Comparison of ENCODE assay signal across 18 cellular contexts in genomic region chr20:50886184-50886790, GRCh38. TPM values are rescaled to one million over a fixed set of nuclear protein-coding genes. Genes with fewer than 3 reads are reported as not detected.
DNase-seq lines count a peak whose midpoint lies in the region; ATAC-seq and TF ChIP-seq lines count a peak whose summit lies in the region.
"Had no signal": no experiment of that assay in that cellular context is flagged by ENCODE, and none has a peak within 500 bp of the region (broad histone marks: within the 10 kb centered on the region; RNA-seq: fewer than 3 reads in every experiment).

No MANE protein-coding gene starts in this region.

- H3K36me3 ChIP-seq in left ventricle myocardium inferior, result peaks cover 22% of the 10 kb centered on the region
- H3K36me3 ChIP-seq in hepatocyte (replicated peaks; ENCODE audit: insufficient read depth, low read depth), result no peaks in the 10 kb centered on the region
- H3K36me3 ChIP-seq: prostate gland had no signal

- H3K4me3 ChIP-seq in left ventricle myocardium inferior, result no peak overlapping the region
- H3K4me3 ChIP-seq in NB4 (ENCODE audit: low read depth, low read length), result no peak overlapping the region
- H3K4me3 ChIP-seq in hepatocyte, result no peak overlapping the region
- H3K4me3 ChIP-seq: GM23248, prostate gland, suprapubic skin had no signal

- H3K4me1 ChIP-seq in left ventricle myocardium inferior (peaks cover 12% of the 10 kb centered on the region), hepatocyte (ENCODE audit: insufficient read depth) (no peaks in the 10 kb centered on the region)
- H3K4me1 ChIP-seq: prostate gland, suprapubic skin had no signal

- H3K4me2 ChIP-seq in hepatocyte, result no peak overlapping the region

- peaks cover 5% of the 10 kb centered on the region for H3K4me1 Mint-ChIP-seq in stimulated activated naive CD8-positive, alpha-beta T cell treated with anti-CD3 and anti-CD28 coated beads, Interleukin-15, amount 100 ng/mL, for 72 hours
- H3K4me1 Mint-ChIP-seq: activated naive CD4-positive, alpha-beta T cell treated with anti-CD3 and anti-CD28 coated beads, Interleukin-2, amount 10 ng/mL, durations not matched to agents 7 days and 5 days had no signal

- peak overlapping the region in 1 of 2 donors; percentile 54 for H3K27ac Mint-ChIP-seq in stimulated activated naive CD8-positive, alpha-beta T cell treated with anti-CD3 and anti-CD28 coated beads, Interleukin-15, amount 100 ng/mL, for 72 hours
- H3K27ac Mint-ChIP-seq: activated naive CD4-positive, alpha-beta T cell treated with anti-CD3 and anti-CD28 coated beads, Interleukin-2, amount 10 ng/mL, durations not matched to agents 7 days and 5 days; activated T-cell treated with anti-CD3 and anti-CD28 coated beads, Interleukin-2, amount 50 U/mL, for 72 hours had no signal

- intact Hi-C loops in Right ventricle myocardium inferior (cut with DNase I), result no loop called here
- intact Hi-C loops in left ventricle myocardium inferior (cut with micrococcal nuclease), result no loop called here

- peaks cover 18% of the 10 kb centered on the region for H3K79me2 ChIP-seq in hepatocyte

- H3K27ac ChIP-seq in left ventricle myocardium inferior (replicated peaks), result no peak overlapping the region
- no peak overlapping the region for H3K27ac ChIP-seq in hepatocyte
- H3K27ac ChIP-seq: GM23248, prostate gland, suprapubic skin had no signal

- no peaks in the 10 kb centered on the region for H3K9me2 ChIP-seq in hepatocyte (replicated peaks; ENCODE audit: insufficient read depth)

- H2AFZ ChIP-seq in hepatocyte, result no peak overlapping the region
- H2AFZ ChIP-seq: GM23248 had no signal

- no peak overlapping the region for H3K4me3 Mint-ChIP-seq in stimulated activated naive CD8-positive, alpha-beta T cell treated with anti-CD3 and anti-CD28 coated beads, Interleukin-15, amount 100 ng/mL, for 72 hours
- H3K4me3 Mint-ChIP-seq: activated naive CD4-positive, alpha-beta T cell treated with anti-CD3 and anti-CD28 coated beads, Interleukin-2, amount 10 ng/mL, durations not matched to agents 7 days and 5 days; activated T-cell treated with anti-CD3 and anti-CD28 coated beads, Interleukin-2, amount 50 U/mL, for 72 hours had no signal

- ATAC-seq in Right ventricle myocardium inferior, result peak; percentile 9
- ATAC-seq in HG02588 (IDR thresholded peaks at IDR 0.05; ENCODE audit: unreplicated experiment), result no peak
- ATAC-seq in stimulated activated naive CD8-positive, alpha-beta T cell treated with anti-CD3 and anti-CD28 coated beads, Interleukin-15, amount 100 ng/mL, for 72 hours, result no peak
- ATAC-seq: activated CD4-positive, CD25-positive, alpha-beta regulatory T cell treated with anti-CD3 and anti-CD28 coated beads, Interleukin-2, amount 50 U/mL, for 24 hours; activated T-cell treated with anti-CD3 and anti-CD28 coated beads, Interleukin-2, amount 50 U/mL, for 72 hours had no signal

- H3K27me3 ChIP-seq in left ventricle myocardium inferior (ENCODE audit: low read depth) (no peaks in the 10 kb centered on the region), hepatocyte (no peaks in the 10 kb centered on the region)
- H3K27me3 ChIP-seq: suprapubic skin had no signal

- DNase-seq in Right ventricle myocardium inferior (ENCODE audit: missing footprints), result no peak
- DNase-seq in left ventricle myocardium inferior, result no peak
- peak; percentile 24 for DNase-seq in NB4 (ENCODE audit: low read depth)
- peak; percentile 44 for DNase-seq in islet precursor cell
- DNase-seq in stimulated activated naive CD8-positive, alpha-beta T cell treated with anti-CD3 and anti-CD28 coated beads, Interleukin-15, amount 100 ng/mL, for 72 hours, result no peak
- DNase-seq in hepatocyte (ENCODE audit: low spot score), result no peak
- DNase-seq in RKO (ENCODE audit: low spot score), result no peak
- DNase-seq: activated naive CD4-positive, alpha-beta T cell treated with anti-CD3 and anti-CD28 coated beads, Interleukin-2, amount 10 ng/mL, durations not matched to agents 7 days and 5 days; activated T-cell treated with anti-CD3 and anti-CD28 coated beads, Interleukin-2, amount 50 U/mL, for 72 hours; C1 segment of cervical spinal cord; GM23248; NCI-H1417 treated with DMSO at 0.1 percent for 48 hours; NCI-H510A; T1000 had no signal

- H3K9me3 Mint-ChIP-seq in stimulated activated naive CD8-positive, alpha-beta T cell treated with anti-CD3 and anti-CD28 coated beads, Interleukin-15, amount 100 ng/mL, for 72 hours, result no peaks in the 10 kb centered on the region
- H3K9me3 Mint-ChIP-seq: activated naive CD4-positive, alpha-beta T cell treated with anti-CD3 and anti-CD28 coated beads, Interleukin-2, amount 10 ng/mL, durations not matched to agents 7 days and 5 days; activated T-cell treated with anti-CD3 and anti-CD28 coated beads, Interleukin-2, amount 50 U/mL, for 72 hours had no signal

- H3K27me3 Mint-ChIP-seq in stimulated activated naive CD8-positive, alpha-beta T cell treated with anti-CD3 and anti-CD28 coated beads, Interleukin-15, amount 100 ng/mL, for 72 hours, result no peaks in the 10 kb centered on the region
- H3K27me3 Mint-ChIP-seq: activated naive CD4-positive, alpha-beta T cell treated with anti-CD3 and anti-CD28 coated beads, Interleukin-2, amount 10 ng/mL, durations not matched to agents 7 days and 5 days had no signal

- H3K9me3 ChIP-seq in left ventricle myocardium inferior (replicated peaks), result no peaks in the 10 kb centered on the region
- H3K9me3 ChIP-seq in hepatocyte (ENCODE audit: low read depth), result no peaks in the 10 kb centered on the region
- H3K9me3 ChIP-seq: prostate gland, suprapubic skin had no signal

- no peak for TF ChIP-seq POLR2A in NB4 (IDR thresholded peaks at IDR 0.05; ENCODE audit: extremely low read depth, insufficient read length)

- TF ChIP-seq CTCF in left ventricle myocardium inferior (IDR thresholded peaks at IDR 0.05; ENCODE audit: borderline replicate concordance) (no peak), NB4 (IDR thresholded peaks at IDR 0.05; ENCODE audit: low read depth, low read length) (no peak), hepatocyte (IDR thresholded peaks at IDR 0.05; ENCODE audit: poor library complexity) (no peak)

- WGBS in hepatocyte (ENCODE audit: low lambda C conversion rate, missing lambda C conversion rate), result 91% methylated on average over 12 of the region's 12 CpGs

- peaks cover 13% of the 10 kb centered on the region for H4K20me1 ChIP-seq in hepatocyte (ENCODE audit: insufficient read depth, poor library complexity, severe bottlenecking)

RNA-seq across cellular contexts. Expression of gene ADNP, which starts 45.0 kb away (rescaled TPM):
- total RNA-seq in Right ventricle myocardium inferior (30.3 TPM), left ventricle myocardium inferior (27.3 TPM), hepatocyte (43.7 and 44.3 TPM in 2 replicates)
- polyA plus RNA-seq in hepatocyte, result 12.5 and 13.1 TPM in 2 replicates

Comparison
In these comparisons a context has a peak if more than half of its experiments do, and no peak if none do; other contexts are left out.
1. DNase-seq: peak in NB4 (single experiment) and islet precursor cell (single experiment); none in Right ventricle myocardium inferior (single experiment), left ventricle myocardium inferior (single experiment), stimulated activated naive CD8-positive, alpha-beta T cell treated with anti-CD3 and anti-CD28 coated beads, Interleukin-15, amount 100 ng/mL, for 72 hours (0 of 2), hepatocyte (single experiment) and RKO (single experiment).